ENCODE assay signal across 24 cellular contexts in the genomic region with DNA sequence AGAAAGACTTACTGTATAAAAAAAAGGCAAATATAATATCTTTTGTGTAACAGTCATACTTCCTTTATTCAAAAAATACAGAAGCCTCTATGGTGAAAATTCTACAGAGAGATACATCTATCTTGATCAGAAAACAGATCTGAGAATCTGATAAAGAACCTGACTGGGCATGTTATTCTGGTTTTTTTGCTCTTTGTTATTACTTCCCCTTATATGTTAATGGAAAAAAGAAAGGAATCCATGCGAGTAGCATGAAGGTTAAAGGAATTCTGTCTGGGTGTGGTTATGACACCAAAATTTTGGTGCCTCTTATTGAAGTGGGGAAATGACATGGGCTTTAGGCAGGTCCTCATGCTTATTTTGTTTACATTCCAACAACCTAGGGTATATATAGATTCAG.
A peak's percentile ranks its signal among the peaks of the same experiment; 100 is the strongest.
DNase-seq lines count a peak whose midpoint lies in the region; TF ChIP-seq lines count a peak whose summit lies in the region.
"Had no signal": no experiment of that assay in that cellular context is flagged by ENCODE, and none has a peak within 500 bp of the region (broad histone marks: within the 10 kb centered on the region; RNA-seq: fewer than 3 reads in every experiment).

No MANE protein-coding gene starts in this region.

- no peaks in the 10 kb centered on the region for H4K20me1 ChIP-seq in KMS-11 (ENCODE audit: insufficient read depth)
- H4K20me1 ChIP-seq: BLaER1 had no signal

- no peak overlapping the region for H3K4me3 ChIP-seq in KMS-11 (IDR thresholded peaks at IDR 0.05; ENCODE audit: insufficient read depth, low read depth, low read length)
- H3K4me3 ChIP-seq: BLaER1, GM12878 had no signal

- DNase-seq in type B pancreatic cell (ENCODE audit: extremely low spot score, unreplicated experiment) (no peak), T-helper 9 cell (no peak), NCI-H187 (lab: John Stamatoyannopoulos, UW) (no peak), D341Med (ENCODE audit: low spot score) (no peak)
- DNase-seq: 8988T; ACHN; BE2C; C1 segment of cervical spinal cord; CD4-positive, alpha-beta memory T cell; CD4-positive, CD25-positive, alpha-beta regulatory T cell; CD8-positive, alpha-beta memory T cell; COR-L47; DMS 273 treated with DMSO at 0.1 percent for 48 hours; DMS153; DMS53; DMS79; DND-41; EL; GDM1 had no signal

- H3K4me1 ChIP-seq in KMS-11 (ENCODE audit: low read depth, poor library complexity, severe bottlenecking): peaks cover 87% of the 10 kb centered on the region
- H3K4me1 ChIP-seq: BE2C, BLaER1 had no signal

- no peaks in the 10 kb centered on the region for H3K27me3 ChIP-seq in KMS-11 (ENCODE audit: insufficient read depth, low read depth)
- H3K27me3 ChIP-seq: BE2C, BLaER1 had no signal

- TF ChIP-seq CTCF in KMS-11 (conservative IDR thresholded peaks at IDR 0.05; ENCODE audit: low read depth, low read length) (no peak), VCaP (conservative IDR thresholded peaks at IDR 0.05) (no peak), type B pancreatic cell (conservative IDR thresholded peaks at IDR 0.05) (no peak)

- no peaks in the 10 kb centered on the region for H3K79me2 ChIP-seq in KMS-11 (ENCODE audit: insufficient read depth, low read depth)

- no peak overlapping the region for H3K9ac ChIP-seq in KMS-11
- H3K9ac ChIP-seq: BLaER1 had no signal

- H3K27me3 Mint-ChIP-seq in type B pancreatic cell: no peaks in the 10 kb centered on the region
- H3K27me3 Mint-ChIP-seq: CD4-positive, alpha-beta memory T cell; CD4-positive, CD25-positive, alpha-beta regulatory T cell; CD8-positive, alpha-beta memory T cell had no signal

- H3K27ac ChIP-seq in KMS-11 (peak overlapping the region; percentile 51; the same call in 1 of the 2 replicates), VCaP (peak overlapping the region; percentile 69)
- H3K27ac ChIP-seq: BLaER1 had no signal

- no peaks in the 10 kb centered on the region for H3K36me3 Mint-ChIP-seq in type B pancreatic cell
- H3K36me3 Mint-ChIP-seq: CD14-positive monocyte; CD4-positive, alpha-beta memory T cell; CD4-positive, CD25-positive, alpha-beta regulatory T cell; CD8-positive, alpha-beta memory T cell had no signal

- no peaks in the 10 kb centered on the region for H3K9me3 Mint-ChIP-seq in type B pancreatic cell

- peak overlapping the region; percentile 46; the same call in 1 of the 2 replicates for H3K4me2 ChIP-seq in KMS-11
- H3K4me2 ChIP-seq: BLaER1 had no signal

- no peaks in the 10 kb centered on the region for H3K4me1 Mint-ChIP-seq in type B pancreatic cell (ENCODE audit: unreplicated experiment)
- H3K4me1 Mint-ChIP-seq: CD14-positive monocyte; CD4-positive, alpha-beta memory T cell; CD4-positive, CD25-positive, alpha-beta regulatory T cell; CD8-positive, alpha-beta memory T cell had no signal

- H3K27ac Mint-ChIP-seq in type B pancreatic cell: peak overlapping the region; percentile 72
- H3K27ac Mint-ChIP-seq: CD14-positive monocyte; CD4-positive, alpha-beta memory T cell; CD4-positive, CD25-positive, alpha-beta regulatory T cell had no signal

- H3K4me3 Mint-ChIP-seq in type B pancreatic cell: no peak overlapping the region
- H3K4me3 Mint-ChIP-seq: CD14-positive monocyte; CD4-positive, alpha-beta memory T cell; CD4-positive, CD25-positive, alpha-beta regulatory T cell; CD8-positive, alpha-beta memory T cell had no signal

- no peaks in the 10 kb centered on the region for H3K36me3 ChIP-seq in KMS-11 (ENCODE audit: insufficient read depth)
- H3K36me3 ChIP-seq: BE2C, BLaER1 had no signal

- H2AFZ ChIP-seq in KMS-11 (ENCODE audit: low read depth): no peak overlapping the region
